In genomic region chr22:44648821-44649566, GRCh38 we compare ENCODE assay signal across 10 cellular contexts. TPM values are rescaled to one million over a fixed set of nuclear protein-coding genes. Genes with fewer than 3 reads are reported as not detected.
DNase-seq lines count a peak whose midpoint lies in the region; ATAC-seq and TF ChIP-seq lines count a peak whose summit lies in the region.
"Had no signal": no experiment of that assay in that cellular context is flagged by ENCODE, and none has a peak within 500 bp of the region (broad histone marks: within the 10 kb centered on the region; RNA-seq: fewer than 3 reads in every experiment).

No MANE protein-coding gene starts in this region.

- H3K27me3 ChIP-seq in Peyer's patch (no peaks in the 10 kb centered on the region), esophagus muscularis mucosa (peaks cover 0 to 37% (median 0%) of the 10 kb centered on the region in 4 donors), upper lobe of right lung (no peaks in the 10 kb centered on the region)

- no peaks in the 10 kb centered on the region for H3K9me3 ChIP-seq in Peyer's patch
- no peaks in the 10 kb centered on the region for H3K9me3 ChIP-seq in esophagus muscularis mucosa
- H3K9me3 ChIP-seq in upper lobe of right lung = no peaks in the 10 kb centered on the region

- peak; percentile 28 for ATAC-seq in upper lobe of right lung
- ATAC-seq: activated T-cell treated with anti-CD3 and anti-CD28 coated beads, Interleukin-2, amount 50 U/mL, for 72 hours; left colon had no signal

- H3K4me3 ChIP-seq in Peyer's patch = no peak overlapping the region
- peak overlapping the region in 1 of 4 donors; percentile 24 for H3K4me3 ChIP-seq in esophagus muscularis mucosa
- H3K4me3 ChIP-seq in upper lobe of right lung = no peak overlapping the region

- H3K4me1 ChIP-seq in Peyer's patch (no peaks in the 10 kb centered on the region), esophagus muscularis mucosa (peaks cover 0 to 9% (median 3%) of the 10 kb centered on the region in 4 donors), upper lobe of right lung (peaks cover 3% of the 10 kb centered on the region)

- H3K27ac ChIP-seq in Peyer's patch = peak overlapping the region; percentile 38 to 77 (median 64)
- H3K27ac ChIP-seq in esophagus muscularis mucosa (replicated peaks in 1 of 4) = peak overlapping the region; percentile 14 to 58 (median 51)
- H3K27ac ChIP-seq in upper lobe of right lung = no peak overlapping the region

- TF ChIP-seq POLR2A in Peyer's patch (IDR thresholded peaks at IDR 0.05) = no peak
- TF ChIP-seq POLR2A in esophagus muscularis mucosa (IDR thresholded peaks at IDR 0.05; ENCODE audit: low read depth) = no peak

- intact Hi-C loops in esophagus muscularis mucosa (cut with DNase I) = no loop called here
- intact Hi-C loops in upper lobe of right lung (cut with DNase I) = no loop called here

- WGBS in esophagus muscularis mucosa = 77% methylated on average over 18 of the region's 20 CpGs

- TF ChIP-seq EP300 in esophagus muscularis mucosa (IDR thresholded peaks at IDR 0.05) = no peak

- TF ChIP-seq CTCF in Peyer's patch (IDR thresholded peaks at IDR 0.05) (no peak), esophagus muscularis mucosa (IDR thresholded peaks at IDR 0.05) (no peak), upper lobe of right lung (IDR thresholded peaks at IDR 0.05) (no peak)

- H3K36me3 ChIP-seq in Peyer's patch (no peaks in the 10 kb centered on the region), esophagus muscularis mucosa (no peaks in the 10 kb centered on the region), upper lobe of right lung (no peaks in the 10 kb centered on the region)

- DNase-seq in Peyer's patch (peak in 1 of 3 donors; percentile 57), esophagus muscularis mucosa (ENCODE audit: extremely low spot score) (no peak), mesenteric fat pad (ENCODE audit: low spot score) (peak; percentile 87), upper lobe of right lung (peak; percentile 46), NCI-H1436 (lab: John Stamatoyannopoulos, UW) (no peak), NCI-H774 (lab: John Stamatoyannopoulos, UW) (no peak), NCI-H345 (lab: John Stamatoyannopoulos, UW) (no peak)
- DNase-seq: activated T-cell treated with anti-CD3 and anti-CD28 coated beads, Interleukin-2, amount 50 U/mL, for 72 hours; left colon; T-helper 9 cell had no signal

RNA-seq across cellular contexts. Expression of gene PRR5, which starts 53.0 kb away (rescaled TPM):
- total RNA-seq in Peyer's patch = 10 to 100 TPM; 20.6 to 84.3 (median 51.0) TPM
- total RNA-seq in esophagus muscularis mucosa = 10 to 100 TPM in 2 of 4 donors, 1 to 10 TPM in 2; 5.6 to 16.6 (median 11.4) TPM
- 38.9 TPM for total RNA-seq in mesenteric fat pad
- total RNA-seq in upper lobe of right lung = 13.6 TPM

Comparison
In these comparisons a context has a peak if more than half of its experiments do, and no peak if none do; other contexts are left out.
1. DNase-seq: peak in mesenteric fat pad (single experiment) and upper lobe of right lung (single experiment); none in esophagus muscularis mucosa (single experiment), NCI-H1436 (single experiment), NCI-H774 (single experiment) and NCI-H345 (single experiment).